ENCODE assay signal across 27 cellular contexts in genomic region chr6:91079939-91080338, GRCh38.
DNase-seq lines count a peak whose midpoint lies in the region; ATAC-seq and TF ChIP-seq lines count a peak whose summit lies in the region.
"Had no signal": no experiment of that assay in that cellular context is flagged by ENCODE, and none has a peak within 500 bp of the region (broad histone marks: within the 10 kb centered on the region; RNA-seq: fewer than 3 reads in every experiment).

No MANE protein-coding gene starts in this region.

- no peak overlapping the region for H3K14ac ChIP-seq in H9 (ENCODE audit: insufficient read depth, low read length)

- H2BK5ac ChIP-seq in H9 (ENCODE audit: insufficient read length, low read length): no peak overlapping the region

- H3K27ac Mint-ChIP-seq in H9: no peak overlapping the region; a peak in 1 of 7 replicates
- H3K27ac Mint-ChIP-seq in osteocyte (ENCODE audit: unreplicated experiment): no peak overlapping the region
- H3K27ac Mint-ChIP-seq: activated naive CD4-positive, alpha-beta T cell treated with anti-CD3 and anti-CD28 coated beads, Interleukin-2, amount 10 ng/mL, durations not matched to agents 7 days and 5 days; effector memory CD8-positive, alpha-beta T cell had no signal

- H3K79me2 ChIP-seq in H9 (ENCODE audit: insufficient read depth, low read length) (no peaks in the 10 kb centered on the region), hepatocyte (no peaks in the 10 kb centered on the region)

- no peaks in the 10 kb centered on the region for H3K9me3 ChIP-seq in H9 (ENCODE audit: control insufficient read depth, low read depth, low read length)
- no peaks in the 10 kb centered on the region for H3K9me3 ChIP-seq in WERI-Rb-1 (ENCODE audit: severe bottlenecking)
- H3K9me3 ChIP-seq in hepatocyte (ENCODE audit: low read depth): no peaks in the 10 kb centered on the region
- no peaks in the 10 kb centered on the region for H3K9me3 ChIP-seq in right atrium auricular region
- H3K9me3 ChIP-seq: heart left ventricle had no signal

- H3T11ph ChIP-seq in H9 (ENCODE audit: low read length): no peak overlapping the region

- peak; percentile 18; the same call in 1 of the 3 replicates for TF ChIP-seq CTCF in H9 (conservative IDR thresholded peaks at IDR 0.05)
- TF ChIP-seq CTCF in WERI-Rb-1 (IDR thresholded peaks at IDR 0.05; ENCODE audit: low read depth, low read length): peak; percentile 22; the same call in 1 of the 2 replicates
- TF ChIP-seq CTCF in hepatocyte (IDR thresholded peaks at IDR 0.05; ENCODE audit: poor library complexity): no peak
- peak; percentile 12 for TF ChIP-seq CTCF in osteocyte (IDR thresholded peaks at IDR 0.05)
- no peak for TF ChIP-seq CTCF in right atrium auricular region (IDR thresholded peaks at IDR 0.05)

- H3K36me3 ChIP-seq in WERI-Rb-1 (no peaks in the 10 kb centered on the region), hepatocyte (replicated peaks; ENCODE audit: insufficient read depth, low read depth) (no peaks in the 10 kb centered on the region), right atrium auricular region (no peaks in the 10 kb centered on the region)
- H3K36me3 ChIP-seq: cardiac muscle cell, heart left ventricle had no signal

- H3K9ac ChIP-seq in H9 (ENCODE audit: extremely low read depth, insufficient read length, low read length): no peak overlapping the region

- no peak overlapping the region for H3K56ac ChIP-seq in H9 (ENCODE audit: insufficient read length, low read depth, low read length)

- H2BK20ac ChIP-seq in H9 (ENCODE audit: low read depth, low read length, poor library complexity, severe bottlenecking): no peak overlapping the region

- H3K36me3 Mint-ChIP-seq in H9 (ENCODE audit: insufficient read depth in 1 of 3, low read depth in 3 of 3) (no peaks in the 10 kb centered on the region), osteocyte (ENCODE audit: unreplicated experiment) (no peaks in the 10 kb centered on the region)
- H3K36me3 Mint-ChIP-seq: activated naive CD4-positive, alpha-beta T cell treated with anti-CD3 and anti-CD28 coated beads, Interleukin-2, amount 10 ng/mL, durations not matched to agents 7 days and 5 days; CD14-positive monocyte had no signal

- H4K20me1 ChIP-seq in H9 (ENCODE audit: control insufficient read depth, insufficient read depth, insufficient read length) (no peaks in the 10 kb centered on the region), hepatocyte (ENCODE audit: insufficient read depth, poor library complexity, severe bottlenecking) (no peaks in the 10 kb centered on the region)

- WGBS in H9 (ENCODE audit: extremely low coverage, insufficient read length, low lambda C conversion rate): no CpG with 5 or more reads among the region's 3 CpGs
- 53% methylated on average over 3 of the region's 3 CpGs for WGBS in hepatocyte (ENCODE audit: low lambda C conversion rate, missing lambda C conversion rate)

- H2AFZ ChIP-seq in H9 (ENCODE audit: low read length) (no peak overlapping the region), hepatocyte (no peak overlapping the region)

- no peak overlapping the region for H2BK120ac ChIP-seq in H9 (ENCODE audit: low read depth, low read length, poor library complexity, severe bottlenecking)

- H3K9me2 ChIP-seq in hepatocyte (replicated peaks; ENCODE audit: insufficient read depth): no peaks in the 10 kb centered on the region

- H3K27me3 ChIP-seq in H9 (ENCODE audit: insufficient read depth, low read length) (no peaks in the 10 kb centered on the region), WERI-Rb-1 (ENCODE audit: insufficient read depth, low read depth, severe bottlenecking) (no peaks in the 10 kb centered on the region), hepatocyte (no peaks in the 10 kb centered on the region), right atrium auricular region (no peaks in the 10 kb centered on the region)
- H3K27me3 ChIP-seq: cardiac muscle cell, heart left ventricle had no signal

- no peak overlapping the region for H4K5ac ChIP-seq in H9 (ENCODE audit: insufficient read length, low read depth, low read length)

- no peak overlapping the region for H2AK5ac ChIP-seq in H9 (ENCODE audit: insufficient read length, low read length)

- H3K27ac ChIP-seq in H9 (ENCODE audit: insufficient read length, low read depth, low read length) (no peak overlapping the region), WERI-Rb-1 (no peak overlapping the region), hepatocyte (no peak overlapping the region), right atrium auricular region (no peak overlapping the region)
- H3K27ac ChIP-seq: cardiac muscle cell, heart left ventricle had no signal

- no peak overlapping the region for H3K4ac ChIP-seq in H9 (ENCODE audit: low read depth, low read length)

- H3K79me1 ChIP-seq in H9 (ENCODE audit: insufficient read depth, low read depth, low read length, poor library complexity, severe bottlenecking): no peaks in the 10 kb centered on the region

- no peak overlapping the region for H3K23ac ChIP-seq in H9 (ENCODE audit: insufficient read length, low read depth, low read length)

- DNase-seq in H9: no peak
- DNase-seq in WERI-Rb-1: peak; percentile 14
- DNase-seq in hepatocyte (ENCODE audit: low spot score): peak; percentile 17
- no peak for DNase-seq in osteocyte (ENCODE audit: extremely low spot score, unreplicated experiment)
- DNase-seq in NCI-H69 (lab: John Stamatoyannopoulos, UW): no peak
- DNase-seq in right atrium auricular region (ENCODE audit: low spot score): no peak
- DNase-seq: activated CD4-positive, alpha-beta T cell treated with anti-CD3 and anti-CD28 coated beads, Interleukin-2, amount 50 U/mL, for 48 hours; activated CD8-positive, alpha-beta memory T cell treated with anti-CD3 and anti-CD28 coated beads, Interleukin-2, amount 50 U/mL, for 48 hours; activated naive CD4-positive, alpha-beta T cell treated with anti-CD3 and anti-CD28 coated beads, Interleukin-2, amount 10 ng/mL, durations not matched to agents 7 days and 5 days; amniotic stem cell; Calu3; cortex of kidney; effector memory CD8-positive, alpha-beta T cell; foreskin fibroblast; heart left ventricle; KBM-7; mammary epithelial cell; NCI-H1436 treated with DMSO at 0.1 percent for 48 hours; NCI-H510A treated with DMSO at 0.1 percent for 48 hours; SIG-M5; stimulated activated CD4-positive, alpha-beta T cell treated with anti-CD3 and anti-CD28 coated beads, Interleukin-2, amount 100 ng/mL, for 24 hours; T1000; trophoblast cell had no signal

- H3K4me1 ChIP-seq in H9 (ENCODE audit: insufficient read depth, low read length): no peaks in the 10 kb centered on the region
- H3K4me1 ChIP-seq in hepatocyte (ENCODE audit: insufficient read depth): peaks cover 20% of the 10 kb centered on the region
- H3K4me1 ChIP-seq in right atrium auricular region: no peaks in the 10 kb centered on the region
- H3K4me1 ChIP-seq: heart left ventricle had no signal

- no peak overlapping the region for H3K18ac ChIP-seq in H9 (ENCODE audit: insufficient read length, low read depth, low read length)

- H3K9me3 Mint-ChIP-seq in H9 (no peaks in the 10 kb centered on the region), osteocyte (ENCODE audit: unreplicated experiment) (no peaks in the 10 kb centered on the region)
- H3K9me3 Mint-ChIP-seq: activated naive CD4-positive, alpha-beta T cell treated with anti-CD3 and anti-CD28 coated beads, Interleukin-2, amount 10 ng/mL, durations not matched to agents 7 days and 5 days; CD14-positive monocyte; effector memory CD8-positive, alpha-beta T cell had no signal

- H2BK12ac ChIP-seq in H9 (ENCODE audit: insufficient read length, low read depth, low read length): no peak overlapping the region

- H3K23me2 ChIP-seq in H9 (ENCODE audit: insufficient read length, low read depth, low read length, poor library complexity, severe bottlenecking): no peaks in the 10 kb centered on the region

- no peak overlapping the region for H4K91ac ChIP-seq in H9 (ENCODE audit: insufficient read length, low read depth, low read length)

- H3K4me3 Mint-ChIP-seq in H9: no peak overlapping the region
- no peak overlapping the region for H3K4me3 Mint-ChIP-seq in osteocyte (ENCODE audit: unreplicated experiment)
- H3K4me3 Mint-ChIP-seq: activated naive CD4-positive, alpha-beta T cell treated with anti-CD3 and anti-CD28 coated beads, Interleukin-2, amount 10 ng/mL, durations not matched to agents 7 days and 5 days; CD14-positive monocyte; effector memory CD8-positive, alpha-beta T cell had no signal

- H3K27me3 Mint-ChIP-seq in H9 (ENCODE audit: low read depth): no peaks in the 10 kb centered on the region
- no peaks in the 10 kb centered on the region for H3K27me3 Mint-ChIP-seq in osteocyte (ENCODE audit: unreplicated experiment)
- H3K27me3 Mint-ChIP-seq: activated naive CD4-positive, alpha-beta T cell treated with anti-CD3 and anti-CD28 coated beads, Interleukin-2, amount 10 ng/mL, durations not matched to agents 7 days and 5 days; effector memory CD8-positive, alpha-beta T cell had no signal

- ATAC-seq in esophagus mucosa: no peak
- ATAC-seq: activated CD4-positive, CD25-positive, alpha-beta regulatory T cell treated with anti-CD3 and anti-CD28 coated beads, Interleukin-2, amount 50 U/mL, for 24 hours; effector memory CD8-positive, alpha-beta T cell; heart left ventricle had no signal

- H3K4me3 ChIP-seq in WERI-Rb-1 (ENCODE audit: low read depth, low read length): no peak overlapping the region
- no peak overlapping the region for H3K4me3 ChIP-seq in hepatocyte
- H3K4me3 ChIP-seq in right atrium auricular region: no peak overlapping the region
- H3K4me3 ChIP-seq: cardiac muscle cell, heart left ventricle had no signal

- H3K4me1 Mint-ChIP-seq in H9: peaks cover 23 to 25% of the 10 kb centered on the region in 2 experiments
- peaks cover 71% of the 10 kb centered on the region for H3K4me1 Mint-ChIP-seq in osteocyte (ENCODE audit: unreplicated experiment)
- H3K4me1 Mint-ChIP-seq: activated naive CD4-positive, alpha-beta T cell treated with anti-CD3 and anti-CD28 coated beads, Interleukin-2, amount 10 ng/mL, durations not matched to agents 7 days and 5 days; CD14-positive monocyte had no signal

- H2BK15ac ChIP-seq in H9 (ENCODE audit: low read depth, low read length): no peak overlapping the region

- H3K4me2 ChIP-seq in H9 (ENCODE audit: insufficient read depth, insufficient read length, low read length) (no peak overlapping the region), hepatocyte (no peak overlapping the region)

- no peak overlapping the region for H4K8ac ChIP-seq in H9 (replicated peaks; ENCODE audit: insufficient read length, low read depth, low read length)

Comparison
In these comparisons a context has a peak if more than half of its experiments do, and no peak if none do; other contexts are left out.
1. DNase-seq: peak in WERI-Rb-1 (single experiment) and hepatocyte (single experiment); none in H9 (single experiment), osteocyte (single experiment), NCI-H69 (single experiment) and right atrium auricular region (single experiment).
2. CTCF ChIP-seq: peak in H9 (single experiment), WERI-Rb-1 (single experiment) and osteocyte (single experiment); none in hepatocyte (single experiment) and right atrium auricular region (0 of 2).